9 cellular contexts compared by ENCODE assay signal in genomic region chr6:13272131-13273046, GRCh38. TPM values are rescaled to one million over a fixed set of nuclear protein-coding genes. Genes with fewer than 3 reads are reported as not detected.
A peak's percentile ranks its signal among the peaks of the same experiment; 100 is the strongest.
DNase-seq lines count a peak whose midpoint lies in the region; ATAC-seq, FAIRE-seq and TF ChIP-seq lines count a peak whose summit lies in the region.
"Had no signal": no experiment of that assay in that cellular context is flagged by ENCODE, and none has a peak within 500 bp of the region (broad histone marks: within the 10 kb centered on the region; RNA-seq: fewer than 3 reads in every experiment).

No MANE protein-coding gene starts in this region.

- no peaks in the 10 kb centered on the region for H3K9me2 ChIP-seq in GM23338 (ENCODE audit: insufficient read depth)

- H3K27ac ChIP-seq in pancreas = no peak overlapping the region
- no peak overlapping the region for H3K27ac ChIP-seq in GM23338 (ENCODE audit: low read depth)

- H4K20me1 ChIP-seq in GM23338 (replicated peaks; ENCODE audit: insufficient read depth) = no peaks in the 10 kb centered on the region

- intact Hi-C loops in activated B cell treated with CpG ODN at 0.5 μM for 24 hours (cut with micrococcal nuclease) = loop anchor here (1.0 to 10.0 kb wide), 10 partner anchors 11 to 822 kb away; partner anchors contain the start of genes GFOD1 and TBC1D7
- intact Hi-C loops in pancreas (cut with DNase I) = no loop called here

- H3K4me1 Mint-ChIP-seq in activated B cell treated with CpG ODN at 0.5 μM for 24 hours (peaks cover 77% of the 10 kb centered on the region), GM23338 (peaks cover 17% of the 10 kb centered on the region)

- no peak overlapping the region for H3K4me2 ChIP-seq in GM23338

- no peak overlapping the region for H2AFZ ChIP-seq in GM23338

- TF ChIP-seq CTCF in activated B cell treated with CpG ODN at 0.5 μM for 24 hours (IDR thresholded peaks at IDR 0.05) (no peak), pancreas (IDR thresholded peaks at IDR 0.05) (no peak), GM23338 (conservative IDR thresholded peaks at IDR 0.05; ENCODE audit: low read depth in 2 of 2) (no peak)

- no peaks in the 10 kb centered on the region for H3K9me3 Mint-ChIP-seq in activated B cell treated with CpG ODN at 0.5 μM for 24 hours
- H3K9me3 Mint-ChIP-seq in GM23338 = no peaks in the 10 kb centered on the region

- H3K27ac Mint-ChIP-seq in activated B cell treated with CpG ODN at 0.5 μM for 24 hours = peak overlapping the region; percentile 96
- no peak overlapping the region for H3K27ac Mint-ChIP-seq in GM23338

- no peak for FAIRE-seq in pancreas (lab: Jason Lieb, UNC)
- FAIRE-seq: endometrium had no signal

- no peaks in the 10 kb centered on the region for H3K79me2 ChIP-seq in GM23338 (replicated peaks; ENCODE audit: insufficient read depth)

- no peaks in the 10 kb centered on the region for H3K27me3 ChIP-seq in pancreas
- no peaks in the 10 kb centered on the region for H3K27me3 ChIP-seq in GM23338 (ENCODE audit: insufficient read depth)

- 89 to 94% methylated on average over 24 of the region's 24 CpGs for WGBS in pancreas, 2 donors

- H3K4me1 ChIP-seq in pancreas (no peaks in the 10 kb centered on the region), GM23338 (ENCODE audit: insufficient read depth) (0 out of 2 replicates have a peak, but pooled peaks cover 4% of the 10 kb centered on the region)

- H3K9me3 ChIP-seq in pancreas = no peaks in the 10 kb centered on the region

- H3K4me3 Mint-ChIP-seq in activated B cell treated with CpG ODN at 0.5 μM for 24 hours = peak overlapping the region; percentile 95
- no peak overlapping the region for H3K4me3 Mint-ChIP-seq in GM23338

- CTCF ChIA-PET in activated B cell treated with CpG ODN at 0.5 μM for 24 hours (lab: Charles Lee) = interaction anchor here (1.0 to 1.3 kb wide), 4 partner anchors 11 to 78 kb away, joined by 3 to 6 read pairs (median 4); no protein-coding TSS in a partner anchor

- POLR2A ChIA-PET in activated B cell treated with CpG ODN at 0.5 μM for 24 hours (lab: Charles Lee) = interaction anchor here (0.6 to 7.3 kb wide), 12 partner anchors 13 to 82 kb away, joined by 3 to 101 read pairs (median 6); partner anchors contain the start of gene TBC1D7

- no peaks in the 10 kb centered on the region for H3F3A ChIP-seq in GM23338 (replicated peaks; ENCODE audit: low read depth)

- peak; percentile 34 for ATAC-seq in GM18873 (IDR thresholded peaks at IDR 0.05; ENCODE audit: low FRiP score, unreplicated experiment)
- ATAC-seq in HG03039 (IDR thresholded peaks at IDR 0.05; ENCODE audit: unreplicated experiment) = peak; percentile 44
- peak; percentile 74 for ATAC-seq in activated B cell treated with CpG ODN at 0.5 μM for 24 hours (ENCODE audit: low read depth)
- peak in 3 of 4 donors; percentile 12 to 68 (median 68) for ATAC-seq in pancreas
- no peak for ATAC-seq in GM23338

- peaks cover 37% of the 10 kb centered on the region for H3K36me3 Mint-ChIP-seq in activated B cell treated with CpG ODN at 0.5 μM for 24 hours (ENCODE audit: low read depth)
- H3K36me3 Mint-ChIP-seq in GM23338 (ENCODE audit: low read depth) = no peaks in the 10 kb centered on the region; the same call in 2 of the 3 replicates

- H3K27me3 Mint-ChIP-seq in activated B cell treated with CpG ODN at 0.5 μM for 24 hours = no peaks in the 10 kb centered on the region
- no peaks in the 10 kb centered on the region for H3K27me3 Mint-ChIP-seq in GM23338 (ENCODE audit: insufficient read depth, low read depth, poor library complexity)

- H3K4me3 ChIP-seq in pancreas (peak overlapping the region in 1 of 4 donors; percentile 0), GM23338 (no peak overlapping the region)

- DNase-seq in activated B cell treated with CpG ODN at 0.5 μM for 24 hours (peak; percentile 70), pancreas (peak in 1 of 6 donors; percentile 49), NCI-H1048 (lab: John Stamatoyannopoulos, UW) (no peak), NCI-H774 (lab: John Stamatoyannopoulos, UW) (no peak), GM23338 (ENCODE audit: low spot score) (no peak), T-helper 9 cell (no peak)

- H3K36me3 ChIP-seq in pancreas (no peaks in the 10 kb centered on the region), GM23338 (ENCODE audit: insufficient read depth) (no peaks in the 10 kb centered on the region)

TF ChIP-seq in GM23338, 12 proteins besides CTCF, POLR2A, EP300 and RAD21 (continues in another document):
- no peak for TF ChIP-seq EZH2phosphoT487 (IDR thresholded peaks at IDR 0.05; ENCODE audit: unreplicated experiment)
- no peak for TF ChIP-seq NANOG (IDR thresholded peaks at IDR 0.05; ENCODE audit: borderline replicate concordance)
- no peak for TF ChIP-seq JUNB (IDR thresholded peaks at IDR 0.05; ENCODE audit: unreplicated experiment)
- TF ChIP-seq ETS1 (IDR thresholded peaks at IDR 0.05) = no peak
- TF ChIP-seq STAT1 (IDR thresholded peaks at IDR 0.05; ENCODE audit: unreplicated experiment) = no peak
- no peak for TF ChIP-seq CREB1 (CRISPR knock-in tag; IDR thresholded peaks at IDR 0.05; ENCODE audit: low read depth)
- TF ChIP-seq EZH2 (IDR thresholded peaks at IDR 0.05; ENCODE audit: low read depth, unreplicated experiment) = no peak
- no peak for TF ChIP-seq REST (IDR thresholded peaks at IDR 0.05; ENCODE audit: unreplicated experiment)
- TF ChIP-seq ZNF114 (CRISPR knock-in tag; IDR thresholded peaks at IDR 0.05) = no peak
- TF ChIP-seq ZNF331 (CRISPR knock-in tag; IDR thresholded peaks at IDR 0.05; ENCODE audit: low read depth) = no peak

RNA-seq across cellular contexts. Expression of gene TBC1D7, which starts 55.9 kb away (rescaled TPM):
- total RNA-seq in activated B cell treated with CpG ODN at 0.5 μM for 24 hours = 17.3 and 18.5 TPM in 2 replicates
- 1 to 10 TPM; 3.3 to 8.4 (median 6.5) TPM for total RNA-seq in pancreas
- polyA plus RNA-seq in pancreas = 1 to 10 TPM; 6.4 to 7.8 TPM
- total RNA-seq in GM23338 (2014; rRNA removed; shearing (Covaris generic)) = 42.8 and 62.0 TPM in 2 replicates
- 57.7 and 70.4 TPM in 2 replicates for polyA plus RNA-seq in GM23338 (2016; fragmentation: Nextera tagmentation; extraction: Ambion mirVana)
